8 cellular contexts compared by ENCODE assay signal in the genomic region with DNA sequence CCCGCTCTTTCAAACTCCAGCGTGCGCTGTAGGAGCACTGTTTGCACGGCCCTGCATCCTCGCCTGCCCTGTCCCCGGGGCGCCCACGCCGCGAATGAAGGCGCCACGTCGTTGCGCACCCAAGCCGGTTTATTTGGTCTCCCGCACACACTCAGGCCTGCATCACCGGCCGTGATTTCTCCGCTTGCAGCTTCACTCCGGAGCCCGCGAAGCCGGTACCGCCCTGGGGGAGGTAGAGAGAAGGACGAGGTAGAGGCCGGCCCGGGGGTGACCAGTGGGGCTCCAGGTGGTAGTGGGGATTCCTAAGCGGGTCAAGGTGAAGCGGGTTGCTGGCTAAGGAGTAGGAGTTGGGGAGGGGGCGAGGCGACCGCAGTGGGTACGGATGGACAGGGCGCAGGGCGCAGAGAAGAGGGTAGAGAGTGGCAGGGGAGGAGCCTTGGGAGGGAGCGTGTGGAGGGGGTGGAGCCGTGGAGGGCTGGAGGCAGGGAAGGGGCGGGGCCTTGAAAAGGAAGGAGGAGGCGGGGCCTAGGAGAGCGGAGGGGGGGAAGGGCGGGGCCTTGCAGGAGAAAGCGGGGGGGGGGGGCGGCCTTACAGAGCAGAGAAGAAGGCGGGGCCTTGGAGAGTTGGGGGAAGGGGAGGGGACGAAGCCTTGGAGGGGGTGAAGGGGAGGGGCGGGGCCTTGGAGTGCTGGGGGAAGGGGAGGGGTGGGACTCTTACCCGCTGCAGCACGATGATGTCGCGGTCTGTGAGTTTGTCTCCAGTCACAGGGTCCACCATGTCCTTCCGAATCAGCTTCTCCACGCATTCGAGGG. TPM values are rescaled to one million over a fixed set of nuclear protein-coding genes. Genes with fewer than 3 reads are reported as not detected.
DNase-seq lines count a peak whose midpoint lies in the region; ATAC-seq and TF ChIP-seq lines count a peak whose summit lies in the region.

No MANE protein-coding gene starts in this region.

- WGBS in body of pancreas, 2 donors = 38 to 45% methylated on average over 24 to 50 of the region's 53 CpGs
- WGBS in mesodermal cell (ENCODE audit: insufficient coverage in 2 of 2), 2 experiments = 84 to 87% methylated on average over 38 to 42 of the region's 53 CpGs
- 67 to 86% (median 73%) methylated on average over 44 to 52 of the region's 53 CpGs for WGBS in stomach, 5 donors

- intact Hi-C loops in body of pancreas (cut with DNase I) (no loop called here), stomach (cut with DNase I; ENCODE audit: low total_unique reads) (no loop called here)

- H3K4me1 ChIP-seq in ES-I3 (ENCODE audit: insufficient read depth, low read length) (peaks cover 8% of the 10 kb centered on the region; the same call in 1 of the 2 replicates), body of pancreas (peaks cover 75% of the 10 kb centered on the region), mesodermal cell (ENCODE audit: control insufficient read depth, insufficient read depth, low read length, poor library complexity, severe bottlenecking) (peaks cover 8% of the 10 kb centered on the region), stomach (peaks cover 32 to 67% (median 53%) of the 10 kb centered on the region in 4 donors)

- DNase-seq in T-helper 22 cell (ENCODE audit: low read depth) (peak; percentile 69), body of pancreas (peak; percentile 94 to 96 (median 96)), stomach (peak; percentile 54), NCI-H524 (lab: John Stamatoyannopoulos, UW) (no peak), superior temporal gyrus (ENCODE audit: extremely low spot score) (no peak)

- TF ChIP-seq EP300 in stomach (IDR thresholded peaks at IDR 0.05) = no peak

- TF ChIP-seq POLR2A in body of pancreas (IDR thresholded peaks at IDR 0.05) (no peak), stomach (IDR thresholded peaks at IDR 0.05) (no peak)

- H3K36me3 ChIP-seq in ES-I3 (ENCODE audit: insufficient read depth, low read length) (peaks cover 3% of the 10 kb centered on the region; the same call in 1 of the 2 replicates), body of pancreas (replicated peaks in 1 of 2; ENCODE audit: insufficient read depth in 1 of 2, low read depth in 2 of 2) (peaks cover 0 to 1% of the 10 kb centered on the region in 2 donors), mesodermal cell (ENCODE audit: control insufficient read depth, insufficient read depth, low read length) (peaks cover 57% of the 10 kb centered on the region), stomach (peaks cover 35 to 64% (median 54%) of the 10 kb centered on the region in 4 donors)

- H3K27me3 ChIP-seq in body of pancreas (no peaks in the 10 kb centered on the region), stomach (no peaks in the 10 kb centered on the region)

- no peak for TF ChIP-seq CTCF in body of pancreas (IDR thresholded peaks at IDR 0.05)
- no peak for TF ChIP-seq CTCF in stomach (IDR thresholded peaks at IDR 0.05)

- H3K4me3 ChIP-seq in body of pancreas (peak overlapping the region in 1 of 2 donors; percentile 13), mesodermal cell (ENCODE audit: extremely low read depth, insufficient read depth, low read length, poor library complexity, severe bottlenecking) (no peak overlapping the region), stomach (peak overlapping the region in 2 of 4 donors; percentile 19 to 21)

- peak; percentile 65 for ATAC-seq in body of pancreas
- no peak for ATAC-seq in GM21447 (IDR thresholded peaks at IDR 0.05; ENCODE audit: unreplicated experiment)

- peak overlapping the region; percentile 91 to 95 (median 93) for H3K27ac ChIP-seq in body of pancreas
- H3K27ac ChIP-seq in mesodermal cell (ENCODE audit: low read depth, low read length, severe bottlenecking) = peak overlapping the region; percentile 69
- H3K27ac ChIP-seq in stomach = peak overlapping the region; percentile 15 to 86 (median 79)

- H3K9ac ChIP-seq in ES-I3 (ENCODE audit: low read depth, low read length) = peak overlapping the region; percentile 78

- H3K9me3 ChIP-seq in ES-I3 (ENCODE audit: control insufficient read depth, insufficient read depth, low read length) (no peaks in the 10 kb centered on the region), body of pancreas (no peaks in the 10 kb centered on the region), mesodermal cell (ENCODE audit: control insufficient read depth, low read length) (no peaks in the 10 kb centered on the region), stomach (no peaks in the 10 kb centered on the region)

RNA-seq across cellular contexts. Expression of a gene that starts 24.6 kb away (rescaled TPM):
- total RNA-seq in body of pancreas (10 to 100 TPM; 50.6 to 73.2 TPM), stomach (100 to 1,000 TPM in 1 of 5 donors, 10 to 100 TPM in 4; 18.1 to 354 (median 70.5) TPM)
- 65.4 TPM for polyA plus RNA-seq in mesodermal cell (2013, experiment 1 of 2)
- 56.2 TPM for polyA plus RNA-seq in mesodermal cell (2013, experiment 2 of 2)
- 100 to 1,000 TPM in 2 of 3 donors, 10 to 100 TPM in 1; 94.6 to 154 (median 113) TPM for polyA plus RNA-seq in stomach

RNA-seq across cellular contexts. Expression of a gene that starts 25.3 kb away (rescaled TPM):
- 1 to 10 TPM; 2.6 to 4.9 TPM for total RNA-seq in body of pancreas
- polyA plus RNA-seq in mesodermal cell (2013, experiment 1 of 2) = 0.88 TPM
- 0.30 TPM for polyA plus RNA-seq in mesodermal cell (2013, experiment 2 of 2)
- total RNA-seq in stomach = 10 to 100 TPM in 1 of 5 donors, 1 to 10 TPM in 2, not detected in 2; 5.9 to 12.5 (median 10.0) TPM
- polyA plus RNA-seq in stomach = 10 to 100 TPM in 1 of 3 donors, 1 to 10 TPM in 2; 8.6 to 14.7 (median 9.0) TPM

RNA-seq across cellular contexts. Expression of a gene that starts 28.0 kb away (rescaled TPM):
- total RNA-seq in body of pancreas = 10 to 100 TPM; 11.9 to 39.9 TPM
- polyA plus RNA-seq in mesodermal cell (2013, experiment 1 of 2) = 13.7 TPM
- 13.1 TPM for polyA plus RNA-seq in mesodermal cell (2013, experiment 2 of 2)
- total RNA-seq in stomach = 100 to 1,000 TPM in 1 of 5 donors, 10 to 100 TPM in 2, 1 to 10 TPM in 1, not detected in 1; 3.1 to 553 (median 18.1) TPM
- 10 to 100 TPM in 2 of 3 donors, 1 to 10 TPM in 1; 9.9 to 17.6 (median 10.1) TPM for polyA plus RNA-seq in stomach

RNA-seq across cellular contexts. Expression of a gene that starts 35.2 kb away (rescaled TPM):
- 10 to 100 TPM in 1 of 2 donors, 1 to 10 TPM in 1; 8.0 to 23.4 TPM for total RNA-seq in body of pancreas
- polyA plus RNA-seq in mesodermal cell (2013, experiment 1 of 2) = 23.4 TPM
- 18.2 TPM for polyA plus RNA-seq in mesodermal cell (2013, experiment 2 of 2)
- 10 to 100 TPM in 3 of 5 donors, 1 to 10 TPM in 2; 4.6 to 88.3 (median 13.9) TPM for total RNA-seq in stomach
- 10 to 100 TPM in 1 of 3 donors, 1 to 10 TPM in 2; 3.1 to 16.7 (median 5.6) TPM for polyA plus RNA-seq in stomach

RNA-seq across cellular contexts. Expression of a gene that starts 43.3 kb away (rescaled TPM):
- total RNA-seq in body of pancreas = 100 to 1,000 TPM; 117 to 121 TPM
- polyA plus RNA-seq in mesodermal cell (2013, experiment 1 of 2) = 46.7 TPM
- polyA plus RNA-seq in mesodermal cell (2013, experiment 2 of 2) = 39.4 TPM
- 100 to 1,000 TPM in 4 of 5 donors, 10 to 100 TPM in 1; 90.2 to 634 (median 183) TPM for total RNA-seq in stomach
- 10 to 100 TPM; 79.0 to 94.8 (median 92.0) TPM for polyA plus RNA-seq in stomach

Comparison
In these comparisons a context has a peak if more than half of its experiments do, and no peak if none do; other contexts are left out.
1. DNase-seq: peak in T-helper 22 cell (single experiment), body of pancreas (4 of 4) and stomach (single experiment); none in NCI-H524 (0 of 2) and superior temporal gyrus (single experiment).
2. Peak in every context shown above with its lines, with median percentiles within 50 percentile points of each other: H3K27ac ChIP-seq.